Comparison of ENCODE assay signal across 22 cellular contexts in genomic region chr2:212414699-212415309, GRCh38.
DNase-seq lines count a peak whose midpoint lies in the region; FAIRE-seq and TF ChIP-seq lines count a peak whose summit lies in the region.
"Had no signal": no experiment of that assay in that cellular context is flagged by ENCODE, and none has a peak within 500 bp of the region (broad histone marks: within the 10 kb centered on the region; RNA-seq: fewer than 3 reads in every experiment).

No MANE protein-coding gene starts in this region.

- H3K27me3 Mint-ChIP-seq in T-helper 2 cell treated with Interferon-gamma antibody and Interleukin-4, amounts not matched to agents 5 μg/mL and 100 μg/mL, for 36 hours (ENCODE audit: low read depth), result no peaks in the 10 kb centered on the region
- H3K27me3 Mint-ChIP-seq: activated CD4-positive, alpha-beta T cell treated with anti-CD3 and anti-CD28 coated beads, Interleukin-2, amount 10 ng/mL, durations not matched to agents 7 days and 5 days; CD4-positive, CD25-positive, alpha-beta regulatory T cell; IgD-negative memory B cell had no signal

- no peak overlapping the region for H3K27ac ChIP-seq in mammary epithelial cell (ENCODE audit: insufficient read depth, low read depth, low read length)
- no peak overlapping the region for H3K27ac ChIP-seq in breast epithelium
- no peak overlapping the region for H3K27ac ChIP-seq in keratinocyte (ENCODE audit: control insufficient read depth, insufficient read depth, low read length)
- H3K27ac ChIP-seq: 22Rv1, pancreas, RWPE1, suprapubic skin had no signal

- no peak for TF ChIP-seq POLR2A in breast epithelium (IDR thresholded peaks at IDR 0.05)

- DNase-seq in mammary epithelial cell (no peak), breast epithelium (ENCODE audit: low spot score in 2 of 2) (no peak), astrocyte of the hippocampus (ENCODE audit: low read depth, low spot score) (peak; percentile 10), keratinocyte (ENCODE audit: low read depth, low spot score) (no peak), NK-92 (lab: John Stamatoyannopoulos, UW; ENCODE audit: unreplicated experiment) (no peak), DMS79 (lab: John Stamatoyannopoulos, UW) (no peak)
- no peak for DNase-seq in T-helper 2 cell treated with Interferon-gamma antibody and Interleukin-4, amounts not matched to agents 5 μg/mL and 100 μg/mL, for 36 hours (ENCODE audit: low spot score)
- DNase-seq in activated naive CD4-positive, alpha-beta T cell treated with anti-CD3 and anti-CD28 coated beads, Interleukin-2, amount 50 U/mL, for 16 hours, result no peak
- DNase-seq: activated CD4-positive, alpha-beta T cell treated with anti-CD3 and anti-CD28 coated beads, Interleukin-2, amount 10 ng/mL, durations not matched to agents 7 days and 5 days; activated CD8-positive, alpha-beta memory T cell treated with anti-CD3 and anti-CD28 coated beads, Interleukin-2, amount 50 U/mL, for 48 hours; activated gamma-delta T cell; CD4-positive, CD25-positive, alpha-beta regulatory T cell; H9; NCI-H1694 treated with DMSO at 0.1 percent for 48 hours; NCI-H2227 treated with DMSO at 0.1 percent for 48 hours; pancreas; stimulated activated CD8-positive, alpha-beta memory T cell treated with anti-CD3 and anti-CD28 coated beads, Interleukin-4, amount 100 ng/mL, for 48 hours had no signal

- dilution Hi-C loops in mammary epithelial cell (cut with HindIII; ENCODE audit: low sequenced_read_pairs), result no loop called here
- dilution Hi-C loops in keratinocyte (cut with MboI; ENCODE audit: extremely low pct_ligation_motif_present, low sequenced_read_pairs), result no loop called here

- no peak overlapping the region for H3K4me3 ChIP-seq in mammary epithelial cell (replicated peaks in 1 of 3; ENCODE audit: insufficient read depth in 1 of 3, low read depth in 2 of 3, low read length in 3 of 3)
- no peak overlapping the region for H3K4me3 ChIP-seq in breast epithelium
- H3K4me3 ChIP-seq in keratinocyte (ENCODE audit: control insufficient read depth in 2 of 3, extremely low read depth in 1 of 3, insufficient read depth in 2 of 3, low read depth in 1 of 3, low read length in 3 of 3), result no peak overlapping the region
- H3K4me3 ChIP-seq: pancreas, suprapubic skin had no signal

- no peak overlapping the region for H3K4me3 Mint-ChIP-seq in T-helper 2 cell treated with Interferon-gamma antibody and Interleukin-4, amounts not matched to agents 5 μg/mL and 100 μg/mL, for 36 hours
- H3K4me3 Mint-ChIP-seq: activated CD4-positive, alpha-beta T cell treated with anti-CD3 and anti-CD28 coated beads, Interleukin-2, amount 10 ng/mL, durations not matched to agents 7 days and 5 days; CD4-positive, CD25-positive, alpha-beta regulatory T cell; H9; IgD-negative memory B cell had no signal

- H3K27me3 ChIP-seq in mammary epithelial cell (ENCODE audit: insufficient read depth, low read length), result no peaks in the 10 kb centered on the region
- no peaks in the 10 kb centered on the region for H3K27me3 ChIP-seq in breast epithelium
- H3K27me3 ChIP-seq in keratinocyte (ENCODE audit: control insufficient read depth, extremely low read depth, insufficient read depth, low read length), result no peaks in the 10 kb centered on the region
- H3K27me3 ChIP-seq: pancreas, suprapubic skin had no signal

- no peak overlapping the region for H3K27ac Mint-ChIP-seq in T-helper 2 cell treated with Interferon-gamma antibody and Interleukin-4, amounts not matched to agents 5 μg/mL and 100 μg/mL, for 36 hours
- H3K27ac Mint-ChIP-seq: activated CD4-positive, alpha-beta T cell treated with anti-CD3 and anti-CD28 coated beads, Interleukin-2, amount 10 ng/mL, durations not matched to agents 7 days and 5 days; CD4-positive, CD25-positive, alpha-beta regulatory T cell; H9; IgD-negative memory B cell had no signal

- peak; percentile 23 for FAIRE-seq in keratinocyte (lab: Jason Lieb, UNC)
- FAIRE-seq: colon, pancreas had no signal

- CTCF ChIA-PET in mammary epithelial cell (lab: Charles Lee; ENCODE audit: low non-redundant PET), result no interaction called here

- H3K9me3 Mint-ChIP-seq in T-helper 2 cell treated with Interferon-gamma antibody and Interleukin-4, amounts not matched to agents 5 μg/mL and 100 μg/mL, for 36 hours, result no peaks in the 10 kb centered on the region
- H3K9me3 Mint-ChIP-seq: activated CD4-positive, alpha-beta T cell treated with anti-CD3 and anti-CD28 coated beads, Interleukin-2, amount 10 ng/mL, durations not matched to agents 7 days and 5 days; H9; IgD-negative memory B cell had no signal

- intact Hi-C loops in mammary epithelial cell (cut with micrococcal nuclease) (no loop called here), breast epithelium (cut with DNase I; ENCODE audit: low total_unique reads) (no loop called here)

- no peak for TF ChIP-seq CTCF in mammary epithelial cell (conservative IDR thresholded peaks at IDR 0.05 in 1 of 2, IDR thresholded peaks at IDR 0.05 in 1 of 2; ENCODE audit: extremely low read depth in 1 of 2, insufficient read depth in 1 of 2, low read depth in 1 of 2, low read length in 2 of 2)
- no peak for TF ChIP-seq CTCF in breast epithelium (IDR thresholded peaks at IDR 0.05)
- TF ChIP-seq CTCF in keratinocyte (optimal IDR thresholded peaks at IDR 0.05 in 1 of 3, IDR thresholded peaks at IDR 0.05 in 1 of 3, conservative IDR thresholded peaks at IDR 0.05 in 1 of 3; ENCODE audit: extremely low read depth in 1 of 3, insufficient read depth in 2 of 3, low read length in 3 of 3), result no peak

- WGBS in mammary epithelial cell (ENCODE audit: low coverage, missing lambda C conversion rate), result 82% methylated on average over 5 of the region's 5 CpGs

- no peaks in the 10 kb centered on the region for H3K36me3 Mint-ChIP-seq in T-helper 2 cell treated with Interferon-gamma antibody and Interleukin-4, amounts not matched to agents 5 μg/mL and 100 μg/mL, for 36 hours (ENCODE audit: low read depth)
- H3K36me3 Mint-ChIP-seq: CD4-positive, CD25-positive, alpha-beta regulatory T cell; IgD-negative memory B cell had no signal

- H3K9ac ChIP-seq in mammary epithelial cell (ENCODE audit: insufficient read depth, low read length) (no peak overlapping the region), keratinocyte (ENCODE audit: control insufficient read depth, extremely low read depth, insufficient read depth, low read length) (no peak overlapping the region)

- H3K36me3 ChIP-seq in mammary epithelial cell (ENCODE audit: insufficient read depth, low read length) (no peaks in the 10 kb centered on the region), breast epithelium (no peaks in the 10 kb centered on the region), keratinocyte (ENCODE audit: control insufficient read depth in 2 of 2, extremely low read depth in 1 of 2, insufficient read depth in 2 of 2, low read length in 2 of 2) (no peaks in the 10 kb centered on the region)
- H3K36me3 ChIP-seq: pancreas, suprapubic skin had no signal

- H3K4me1 Mint-ChIP-seq in T-helper 2 cell treated with Interferon-gamma antibody and Interleukin-4, amounts not matched to agents 5 μg/mL and 100 μg/mL, for 36 hours (ENCODE audit: low read depth), result no peaks in the 10 kb centered on the region
- H3K4me1 Mint-ChIP-seq: activated CD4-positive, alpha-beta T cell treated with anti-CD3 and anti-CD28 coated beads, Interleukin-2, amount 10 ng/mL, durations not matched to agents 7 days and 5 days; CD4-positive, CD25-positive, alpha-beta regulatory T cell; H9; IgD-negative memory B cell had no signal

- no TSS peak for BruUV-seq in mammary epithelial cell (replicated peaks; lab: Mats Ljungman, UMichigan)

- no peak overlapping the region for H3K4me2 ChIP-seq in mammary epithelial cell (ENCODE audit: insufficient read depth, low read depth, low read length)
- H3K4me2 ChIP-seq in keratinocyte (ENCODE audit: control insufficient read depth, extremely low read depth, insufficient read depth, low read depth, low read length), result no peak overlapping the region

- no peaks in the 10 kb centered on the region for H3K9me3 ChIP-seq in mammary epithelial cell (replicated peaks; ENCODE audit: insufficient read depth, low read length)
- H3K9me3 ChIP-seq in breast epithelium, result no peaks in the 10 kb centered on the region
- no peaks in the 10 kb centered on the region for H3K9me3 ChIP-seq in keratinocyte (ENCODE audit: control insufficient read depth, low read depth, low read length)
- H3K9me3 ChIP-seq: pancreas, suprapubic skin had no signal

- H3K9me1 ChIP-seq in keratinocyte (ENCODE audit: control insufficient read depth, extremely low read depth, insufficient read depth, low read length), result no peaks in the 10 kb centered on the region

- H4K20me1 ChIP-seq in mammary epithelial cell (ENCODE audit: insufficient read depth, low read length) (no peaks in the 10 kb centered on the region), keratinocyte (ENCODE audit: control insufficient read depth, extremely low read depth, insufficient read depth, low read length) (no peaks in the 10 kb centered on the region)

- in situ Hi-C loops in mammary epithelial cell (cut with MboI; ENCODE audit: low sequenced_read_pairs in 2 of 2), result no loop called here

- H2AFZ ChIP-seq in mammary epithelial cell (ENCODE audit: low read depth, low read length), result peak overlapping the region; percentile 8
- H2AFZ ChIP-seq in keratinocyte (ENCODE audit: control insufficient read depth, low read length), result no peak overlapping the region

- H3K79me2 ChIP-seq in mammary epithelial cell (ENCODE audit: insufficient read depth, low read length) (no peaks in the 10 kb centered on the region), keratinocyte (ENCODE audit: control insufficient read depth, insufficient read depth, low read length) (no peaks in the 10 kb centered on the region)

- H3K4me1 ChIP-seq in mammary epithelial cell (ENCODE audit: insufficient read depth, low read length) (no peaks in the 10 kb centered on the region), breast epithelium (no peaks in the 10 kb centered on the region), keratinocyte (ENCODE audit: control insufficient read depth, extremely low read depth, insufficient read depth, low read length) (no peaks in the 10 kb centered on the region)
- H3K4me1 ChIP-seq: pancreas, suprapubic skin had no signal
